Comparison of ENCODE assay signal across 28 cellular contexts in genomic region chr2:218523651-218524050, GRCh38.
"Had no signal": no experiment of that assay in that cellular context is flagged by ENCODE, and none has a peak within 500 bp of the region (broad histone marks: within the 10 kb centered on the region; RNA-seq: fewer than 3 reads in every experiment).

No MANE protein-coding gene starts in this region.

- H3K9me3 ChIP-seq: stomach, suprapubic skin, testis, thoracic aorta, thyroid gland, tibial artery, transverse colon, upper lobe of left lung, upper lobe of right lung, uterus, vagina had no signal

- FAIRE-seq: urothelium cell line had no signal

- H3K27me3 Mint-ChIP-seq: stimulated activated memory B cell treated with anti-CD40 and anti-IgM and Interleukin-4, amounts not matched to agents 10 μg/mL and 1 μg/mL and 100 μg/mL, for 72 hours; stimulated activated naive B cell treated with anti-CD40 and anti-IgM and Interleukin-4, amounts not matched to agents 10 μg/mL and 1 μg/mL and 100 μg/mL, for 72 hours; stimulated activated naive CD8-positive, alpha-beta T cell treated with anti-CD3 and anti-CD28 coated beads, Interleukin-15, amount 100 ng/mL, for 72 hours; stimulated activated naive CD8-positive, alpha-beta T cell treated with anti-CD3 and anti-CD28 coated beads, Interleukin-15, Interleukin-2, amounts not matched to agents 100 ng/mL and 50 ng/mL, for 24 hours; type B pancreatic cell had no signal

- ATAC-seq: stimulated activated effector memory CD8-positive, alpha-beta T cell treated with anti-CD3 and anti-CD28 coated beads, Interleukin-12 subunit alpha, Interleukin-12 subunit beta, amount 100 ng/mL, for 72 hours; stimulated activated memory B cell treated with anti-CD40 and anti-IgM and Interleukin-4, amounts not matched to agents 10 μg/mL and 1 μg/mL and 100 μg/mL, for 72 hours; stimulated activated naive B cell treated with anti-CD40 and anti-IgM and Interleukin-4, amounts not matched to agents 10 μg/mL and 1 μg/mL and 100 μg/mL, for 72 hours; stimulated activated naive CD8-positive, alpha-beta T cell treated with anti-CD3 and anti-CD28 coated beads, Interleukin-15, amount 100 ng/mL, for 72 hours; stimulated activated naive CD8-positive, alpha-beta T cell treated with anti-CD3 and anti-CD28 coated beads, Interleukin-15, Interleukin-2, amounts not matched to agents 100 U/mL and 50 U/mL, for 24 hours; upper lobe of right lung had no signal

- H3K4me3 ChIP-seq: stomach, suprapubic skin, testis, thoracic aorta, thyroid gland, tibial artery, tibial nerve, transverse colon, upper lobe of left lung, upper lobe of right lung, uterus, vagina had no signal

- H3K36me3 ChIP-seq: uterus had no signal

- H3K27ac Mint-ChIP-seq: stimulated activated effector memory CD8-positive, alpha-beta T cell treated with anti-CD3 and anti-CD28 coated beads, Interleukin-12 subunit alpha, Interleukin-12 subunit beta, amount 100 ng/mL, for 72 hours; stimulated activated memory B cell treated with anti-CD40 and anti-IgM and Interleukin-4, amounts not matched to agents 10 μg/mL and 1 μg/mL and 100 μg/mL, for 72 hours; stimulated activated naive B cell treated with anti-CD40 and anti-IgM and Interleukin-4, amounts not matched to agents 10 μg/mL and 1 μg/mL and 100 μg/mL, for 72 hours; stimulated activated naive CD8-positive, alpha-beta T cell treated with anti-CD3 and anti-CD28 coated beads, Interleukin-15, Interleukin-2, amounts not matched to agents 100 ng/mL and 50 ng/mL, for 24 hours; type B pancreatic cell had no signal

- H3K4me3 Mint-ChIP-seq: stimulated activated effector memory CD8-positive, alpha-beta T cell treated with anti-CD3 and anti-CD28 coated beads, Interleukin-12 subunit alpha, Interleukin-12 subunit beta, amount 100 ng/mL, for 72 hours; stimulated activated memory B cell treated with anti-CD40 and anti-IgM and Interleukin-4, amounts not matched to agents 10 μg/mL and 1 μg/mL and 100 μg/mL, for 72 hours; stimulated activated naive B cell treated with anti-CD40 and anti-IgM and Interleukin-4, amounts not matched to agents 10 μg/mL and 1 μg/mL and 100 μg/mL, for 72 hours; stimulated activated naive CD8-positive, alpha-beta T cell treated with anti-CD3 and anti-CD28 coated beads, Interleukin-15, amount 100 ng/mL, for 72 hours; stimulated activated naive CD8-positive, alpha-beta T cell treated with anti-CD3 and anti-CD28 coated beads, Interleukin-15, Interleukin-2, amounts not matched to agents 100 ng/mL and 50 ng/mL, for 24 hours; type B pancreatic cell had no signal

- DNase-seq: stimulated activated CD4-positive, alpha-beta T cell treated with anti-CD3 and anti-CD28 coated beads, Interleukin-2, amount 100 ng/mL, for 48 hours; stimulated activated CD4-positive, alpha-beta T cell treated with anti-CD3 and anti-CD28 coated beads, Interleukin-4, amount 100 ng/mL, for 1 hour; stimulated activated CD4-positive, alpha-beta T cell treated with anti-CD3 and anti-CD28 coated beads, Interleukin-4, amount 100 ng/mL, for 24 hours; stimulated activated CD4-positive, alpha-beta T cell treated with anti-CD3 and anti-CD28 coated beads, Interleukin-4, amount 100 ng/mL, for 4 hours; stimulated activated CD8-positive, alpha-beta memory T cell treated with anti-CD3 and anti-CD28 coated beads, Interleukin-4, amount 100 ng/mL, for 48 hours; stimulated activated naive B cell treated with anti-CD40 and anti-IgM and Interleukin-4, amounts not matched to agents 10 μg/mL and 1 μg/mL and 100 μg/mL, for 72 hours; stimulated activated naive CD4-positive, alpha-beta T cell treated with Interleukin-2 at 50 U/mL for 16 hours; stimulated activated naive CD8-positive, alpha-beta T cell treated with anti-CD3 and anti-CD28 coated beads, Interleukin-15, amount 100 ng/mL, for 72 hours; stimulated activated naive CD8-positive, alpha-beta T cell treated with anti-CD3 and anti-CD28 coated beads, Interleukin-15, Interleukin-2, amounts not matched to agents 100 U/mL and 50 U/mL, for 24 hours; stomach; substantia nigra; testis; thyroid gland; tibial artery; transverse colon; trophoblast cell; upper lobe of left lung; upper lobe of right lung; uterus had no signal

- H3K4me1 Mint-ChIP-seq: stimulated activated effector memory CD8-positive, alpha-beta T cell treated with anti-CD3 and anti-CD28 coated beads, Interleukin-12 subunit alpha, Interleukin-12 subunit beta, amount 100 ng/mL, for 72 hours; stimulated activated memory B cell treated with anti-CD40 and anti-IgM and Interleukin-4, amounts not matched to agents 10 μg/mL and 1 μg/mL and 100 μg/mL, for 72 hours had no signal

- H3K9me3 Mint-ChIP-seq: stimulated activated effector memory CD8-positive, alpha-beta T cell treated with anti-CD3 and anti-CD28 coated beads, Interleukin-12 subunit alpha, Interleukin-12 subunit beta, amount 100 ng/mL, for 72 hours; stimulated activated naive CD8-positive, alpha-beta T cell treated with anti-CD3 and anti-CD28 coated beads, Interleukin-15, Interleukin-2, amounts not matched to agents 100 ng/mL and 50 ng/mL, for 24 hours had no signal

- H3K4me1 ChIP-seq: stomach, suprapubic skin, testis, thyroid gland, tibial artery, tibial nerve, transverse colon, upper lobe of left lung, upper lobe of right lung, uterus, vagina had no signal

- H3K27ac ChIP-seq: stomach, suprapubic skin, testis, thoracic aorta, thyroid gland, tibial artery, tibial nerve, transverse colon, upper lobe of left lung, upper lobe of right lung, uterus, vagina had no signal

- H3K27me3 ChIP-seq: stomach, suprapubic skin, testis, thyroid gland, tibial artery, tibial nerve, transverse colon, upper lobe of left lung, upper lobe of right lung, uterus, vagina had no signal
